8 cellular contexts compared by ENCODE assay signal in the genomic region with DNA sequence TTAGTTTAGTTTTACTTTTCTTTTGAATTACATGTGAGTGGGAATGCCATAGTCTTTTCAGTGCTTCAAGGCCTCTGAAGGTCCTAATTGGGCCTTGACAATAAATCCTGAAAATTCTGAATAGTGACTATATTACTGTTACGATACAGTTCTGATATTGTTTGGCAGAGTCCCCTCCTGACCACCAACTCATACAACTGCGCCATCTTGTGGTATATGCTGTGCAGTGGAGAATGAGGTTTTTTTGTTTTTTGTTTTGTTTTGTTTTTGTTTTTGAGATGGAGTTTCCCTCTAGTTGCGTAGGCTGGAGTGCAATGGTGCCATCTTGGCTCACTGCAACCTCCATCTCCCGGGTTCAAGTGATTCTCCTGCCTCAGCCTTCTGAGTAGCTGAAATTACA. TPM values are rescaled to one million over a fixed set of nuclear protein-coding genes. Genes with fewer than 3 reads are reported as not detected.
DNase-seq lines count a peak whose midpoint lies in the region; ATAC-seq and TF ChIP-seq lines count a peak whose summit lies in the region.

No MANE protein-coding gene starts in this region.

- H3K4me1 ChIP-seq in mammary epithelial cell (ENCODE audit: insufficient read depth, low read length) (no peaks in the 10 kb centered on the region), ovary (ENCODE audit: insufficient read depth) (no peaks in the 10 kb centered on the region)

- peak; percentile 2 for DNase-seq in NOMO-1 treated with DMSO at 0.1 percent for 48 hours (lab: John Stamatoyannopoulos, UW; ENCODE audit: unreplicated experiment)
- no peak for DNase-seq in NOMO-1 treated with dmso at 0.1 percent for 144 hours (lab: John Stamatoyannopoulos, UW; ENCODE audit: unreplicated experiment)
- DNase-seq in KBM-7: peak; percentile 64
- DNase-seq in mammary epithelial cell: no peak
- no peak for DNase-seq in progenitor cell of endocrine pancreas (ENCODE audit: low spot score, unreplicated experiment)
- DNase-seq in activated CD8-positive, alpha-beta memory T cell treated with anti-CD3 and anti-CD28 coated beads for 24 hours: no peak
- DNase-seq in ovary: no peak

- H3K27ac ChIP-seq in mammary epithelial cell (ENCODE audit: insufficient read depth, low read depth, low read length): no peak overlapping the region
- no peak overlapping the region for H3K27ac ChIP-seq in ovary

- no peak for ATAC-seq in HG02642 (IDR thresholded peaks at IDR 0.05; ENCODE audit: poor library complexity, unreplicated experiment)

- no peaks in the 10 kb centered on the region for H3K36me3 Mint-ChIP-seq in progenitor cell of endocrine pancreas (ENCODE audit: insufficient read depth)

- peaks cover 6% of the 10 kb centered on the region for H3K27me3 Mint-ChIP-seq in progenitor cell of endocrine pancreas

- peaks cover 11% of the 10 kb centered on the region for H3K4me1 Mint-ChIP-seq in progenitor cell of endocrine pancreas (ENCODE audit: low read depth)

- H3K27me3 ChIP-seq in mammary epithelial cell (ENCODE audit: insufficient read depth, low read length) (no peaks in the 10 kb centered on the region), ovary (no peaks in the 10 kb centered on the region)

- TF ChIP-seq CTCF in mammary epithelial cell (conservative IDR thresholded peaks at IDR 0.05 in 1 of 2, IDR thresholded peaks at IDR 0.05 in 1 of 2; ENCODE audit: extremely low read depth in 1 of 2, insufficient read depth in 1 of 2, low read depth in 1 of 2, low read length in 2 of 2) (peak; percentile 53 to 63), progenitor cell of endocrine pancreas (IDR thresholded peaks at IDR 0.05; ENCODE audit: unreplicated experiment) (peak; percentile 81), ovary (IDR thresholded peaks at IDR 0.05) (no peak)

- no peak overlapping the region for H2AFZ ChIP-seq in mammary epithelial cell (ENCODE audit: low read depth, low read length)

- no peak overlapping the region for H3K27ac Mint-ChIP-seq in progenitor cell of endocrine pancreas

- no peak for TF ChIP-seq POLR2A in ovary (IDR thresholded peaks at IDR 0.05)

- H4K20me1 ChIP-seq in mammary epithelial cell (ENCODE audit: insufficient read depth, low read length): no peaks in the 10 kb centered on the region

- WGBS in mammary epithelial cell (ENCODE audit: low coverage, missing lambda C conversion rate): 43% methylated on average over 4 of the region's 4 CpGs
- 35 to 42% (median 35%) methylated on average over 4 of the region's 4 CpGs for WGBS in ovary, 3 donors

- intact Hi-C loops in mammary epithelial cell (cut with micrococcal nuclease): loop anchor here (5.0 to 10.0 kb wide), 2 partner anchors 113 to 140 kb away; no protein-coding TSS in a partner anchor
- intact Hi-C loops in ovary (cut with DNase I): loop anchor here in 1 of 4 donors (5.0 kb wide), 1 partner anchor 400 kb away; no protein-coding TSS in a partner anchor

- H3K4me3 Mint-ChIP-seq in progenitor cell of endocrine pancreas (ENCODE audit: low read depth): no peak overlapping the region

- in situ Hi-C loops in KBM-7 (cut with MboI; ENCODE audit: low pct_unique_long_range_greater_than_20kb, low sequenced_read_pairs): loop anchor here (10.0 kb wide), 1 partner anchor 397 kb away; no protein-coding TSS in a partner anchor
- in situ Hi-C loops in mammary epithelial cell (cut with MboI; ENCODE audit: low sequenced_read_pairs in 2 of 2): loop anchor here (5.0 to 25.0 kb wide), 6 partner anchors 243 to 690 kb away; a partner anchor contains a TSS

- no peaks in the 10 kb centered on the region for H3K9me3 Mint-ChIP-seq in progenitor cell of endocrine pancreas (ENCODE audit: low read depth)

- H3K79me2 ChIP-seq in mammary epithelial cell (ENCODE audit: insufficient read depth, low read length): no peaks in the 10 kb centered on the region

- dilution Hi-C loops in mammary epithelial cell (cut with HindIII; ENCODE audit: low sequenced_read_pairs): no loop called here

- H3K4me3 ChIP-seq in mammary epithelial cell (replicated peaks in 1 of 3; ENCODE audit: insufficient read depth in 1 of 3, low read depth in 2 of 3, low read length in 3 of 3) (no peak overlapping the region), ovary (no peak overlapping the region)

- BruUV-seq in mammary epithelial cell (replicated peaks; lab: Mats Ljungman, UMichigan): no TSS peak

- H3K9me3 ChIP-seq in mammary epithelial cell (replicated peaks; ENCODE audit: insufficient read depth, low read length): no peaks in the 10 kb centered on the region
- no peaks in the 10 kb centered on the region for H3K9me3 ChIP-seq in ovary

- TF ChIP-seq EP300 in ovary (IDR thresholded peaks at IDR 0.05): no peak

- H3K9ac ChIP-seq in mammary epithelial cell (ENCODE audit: insufficient read depth, low read length): no peak overlapping the region

- CTCF ChIA-PET in mammary epithelial cell (lab: Charles Lee; ENCODE audit: low non-redundant PET): interaction anchor here (0.7 kb wide), 1 partner anchor 1145 kb away, joined by 3 read pairs; no protein-coding TSS in a partner anchor

- H3K4me2 ChIP-seq in mammary epithelial cell (ENCODE audit: insufficient read depth, low read depth, low read length): no peak overlapping the region

- H3K36me3 ChIP-seq in mammary epithelial cell (ENCODE audit: insufficient read depth, low read length): no peaks in the 10 kb centered on the region
- no peaks in the 10 kb centered on the region for H3K36me3 ChIP-seq in ovary

RNA-seq across cellular contexts. Expression of a gene that starts 56.6 kb away (rescaled TPM):
- total RNA-seq in mammary epithelial cell (not detected), progenitor cell of endocrine pancreas (17.8 and 19.7 TPM in 2 replicates), ovary (10 to 100 TPM in 3 of 7 donors, 1 to 10 TPM in 3, under 1 TPM in 1; 0.66 to 20.8 (median 1.9) TPM)
- polyA plus RNA-seq in mammary epithelial cell (0.07 TPM), ovary (10 to 100 TPM in 1 of 2 donors, 1 to 10 TPM in 1; 3.8 to 70.2 TPM)
- polyA minus RNA-seq in mammary epithelial cell: not detected

Comparison
In these comparisons a context has a peak if more than half of its experiments do, and no peak if none do; other contexts are left out.
1. DNase-seq: peak in NOMO-1 treated with DMSO at 0.1 percent for 48 hours (single experiment) and KBM-7 (single experiment); none in NOMO-1 treated with dmso at 0.1 percent for 144 hours (single experiment), mammary epithelial cell (single experiment), progenitor cell of endocrine pancreas (single experiment), activated CD8-positive, alpha-beta memory T cell treated with anti-CD3 and anti-CD28 coated beads for 24 hours (single experiment) and ovary (0 of 5).
2. CTCF ChIP-seq: peak in mammary epithelial cell (2 of 2) and progenitor cell of endocrine pancreas (single experiment); none in ovary (0 of 3).